ENCODE assay signal across 8 cellular contexts in the genomic region with DNA sequence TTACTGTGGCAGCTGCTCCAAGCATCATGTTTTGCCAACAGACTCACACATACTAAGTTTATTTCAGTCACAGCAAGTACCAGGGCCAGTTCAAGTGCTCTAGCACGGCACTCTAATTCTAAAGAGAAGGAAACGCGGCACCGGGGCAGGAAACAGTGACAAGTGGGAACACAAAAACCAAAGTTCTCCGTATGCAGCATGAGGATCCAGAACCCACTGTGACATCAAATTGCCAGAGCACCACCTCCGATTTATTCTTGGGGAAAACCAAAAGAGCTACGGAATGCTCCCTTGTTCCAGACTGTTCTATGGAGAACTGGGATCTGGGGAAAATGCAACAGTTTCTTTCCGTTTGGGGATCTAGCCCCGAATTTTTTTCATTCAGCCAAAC. TPM values are rescaled to one million over a fixed set of nuclear protein-coding genes. Genes with fewer than 3 reads are reported as not detected.
DNase-seq lines count a peak whose midpoint lies in the region; ATAC-seq, FAIRE-seq and TF ChIP-seq lines count a peak whose summit lies in the region.

No MANE protein-coding gene starts in this region.

- H3K9me3 ChIP-seq in adipocyte (ENCODE audit: control insufficient read depth, low read length) (no peaks in the 10 kb centered on the region), keratinocyte (ENCODE audit: control insufficient read depth, low read depth, low read length) (no peaks in the 10 kb centered on the region), subcutaneous abdominal adipose tissue (ENCODE audit: control insufficient read depth in 5 of 5, low read length in 5 of 5) (no peaks in the 10 kb centered on the region)

- H3K36me3 ChIP-seq in GM06990 (ENCODE audit: control insufficient read depth, insufficient read depth, low read length) (no peaks in the 10 kb centered on the region), adipocyte (ENCODE audit: control insufficient read depth, insufficient read depth, low read length, severe bottlenecking) (no peaks in the 10 kb centered on the region), keratinocyte (ENCODE audit: control insufficient read depth in 2 of 2, extremely low read depth in 1 of 2, insufficient read depth in 2 of 2, low read length in 2 of 2) (no peaks in the 10 kb centered on the region), subcutaneous abdominal adipose tissue (ENCODE audit: control insufficient read depth in 5 of 5, insufficient read depth in 5 of 5, low read length in 5 of 5) (peaks cover 0 to 6% (median 0%) of the 10 kb centered on the region in 5 donors)

- no peaks in the 10 kb centered on the region for H3K27me3 ChIP-seq in GM06990 (replicated peaks; ENCODE audit: control insufficient read depth, insufficient read depth, low read length)
- peaks cover 6% of the 10 kb centered on the region for H3K27me3 ChIP-seq in adipocyte (replicated peaks; ENCODE audit: control insufficient read depth, insufficient read depth, low read length)
- no peaks in the 10 kb centered on the region for H3K27me3 ChIP-seq in keratinocyte (ENCODE audit: control insufficient read depth, extremely low read depth, insufficient read depth, low read length)
- no peaks in the 10 kb centered on the region for H3K27me3 ChIP-seq in subcutaneous abdominal adipose tissue (ENCODE audit: control insufficient read depth in 5 of 5, insufficient read depth in 4 of 5, low read length in 5 of 5)

- dilution Hi-C loops in keratinocyte (cut with MboI; ENCODE audit: extremely low pct_ligation_motif_present, low sequenced_read_pairs) = no loop called here

- H3K79me2 ChIP-seq in keratinocyte (ENCODE audit: control insufficient read depth, insufficient read depth, low read length) = no peaks in the 10 kb centered on the region

- TF ChIP-seq CTCF in GM06990 (IDR thresholded peaks at IDR 0.05; ENCODE audit: insufficient read depth, low read length, poor library complexity, severe bottlenecking) (no peak), keratinocyte (optimal IDR thresholded peaks at IDR 0.05 in 1 of 3, IDR thresholded peaks at IDR 0.05 in 1 of 3, conservative IDR thresholded peaks at IDR 0.05 in 1 of 3; ENCODE audit: extremely low read depth in 1 of 3, insufficient read depth in 2 of 3, low read length in 3 of 3) (no peak)

- H3K4me2 ChIP-seq in keratinocyte (ENCODE audit: control insufficient read depth, extremely low read depth, insufficient read depth, low read depth, low read length) = peak overlapping the region; percentile 90

- H3K9me1 ChIP-seq in keratinocyte (ENCODE audit: control insufficient read depth, extremely low read depth, insufficient read depth, low read length) = no peaks in the 10 kb centered on the region

- peak overlapping the region; percentile 78 for H2AFZ ChIP-seq in keratinocyte (ENCODE audit: control insufficient read depth, low read length)

- H3K9ac ChIP-seq in adipocyte (ENCODE audit: low read length) (peak overlapping the region; percentile 86), keratinocyte (ENCODE audit: control insufficient read depth, extremely low read depth, insufficient read depth, low read length) (peak overlapping the region; percentile 84), subcutaneous abdominal adipose tissue (ENCODE audit: low read length in 5 of 5) (peak overlapping the region in 4 of 5 donors; percentile 64 to 79 (median 72))

- FAIRE-seq in keratinocyte (lab: Jason Lieb, UNC) = no peak

- H3K4me3 ChIP-seq in GM06990 (replicated peaks; ENCODE audit: low read depth, low read length) = peak overlapping the region; percentile 79
- peak overlapping the region; percentile 82 for H3K4me3 ChIP-seq in adipocyte (ENCODE audit: low read length)
- H3K4me3 ChIP-seq in keratinocyte (ENCODE audit: control insufficient read depth in 2 of 3, extremely low read depth in 1 of 3, insufficient read depth in 2 of 3, low read depth in 1 of 3, low read length in 3 of 3) = peak overlapping the region; percentile 59 to 78 (median 65)
- peak overlapping the region; percentile 60 to 85 (median 82) for H3K4me3 ChIP-seq in subcutaneous abdominal adipose tissue (ENCODE audit: low read depth in 1 of 5, low read length in 5 of 5)

- H3K27ac ChIP-seq in keratinocyte (ENCODE audit: control insufficient read depth, insufficient read depth, low read length) (no peak overlapping the region), subcutaneous abdominal adipose tissue (ENCODE audit: low read depth, low read length) (peak overlapping the region; percentile 62)

- DNase-seq in GM06990 (ENCODE audit: extremely low read depth, insufficient read length) (no peak), KG1 (lab: John Stamatoyannopoulos, UW) (peak; percentile 66), adipocyte (ENCODE audit: low read depth) (peak; percentile 28), keratinocyte (ENCODE audit: low read depth, low spot score) (no peak), COR-L47 (lab: John Stamatoyannopoulos, UW) (no peak)

- H3K4me1 ChIP-seq in adipocyte (ENCODE audit: control insufficient read depth, insufficient read depth, low read length) (peaks cover 35% of the 10 kb centered on the region), keratinocyte (ENCODE audit: control insufficient read depth, extremely low read depth, insufficient read depth, low read length) (peaks cover 37% of the 10 kb centered on the region), subcutaneous abdominal adipose tissue (ENCODE audit: control insufficient read depth in 5 of 5, insufficient read depth in 5 of 5, low read length in 5 of 5) (peaks cover 2 to 41% (median 32%) of the 10 kb centered on the region in 5 donors)

- ATAC-seq in GM21576 (IDR thresholded peaks at IDR 0.05; ENCODE audit: unreplicated experiment) (peak; percentile 3), SK-N-SH treated with all-trans-retinoic acid at 6 μM for 48 hours (no peak)

- no peaks in the 10 kb centered on the region for H4K20me1 ChIP-seq in keratinocyte (ENCODE audit: control insufficient read depth, extremely low read depth, insufficient read depth, low read length)

TF ChIP-seq in SK-N-SH treated with all-trans-retinoic acid at 6 μM for 48 hours, 23 proteins besides CTCF, POLR2A, EP300 and RAD21:
- TF ChIP-seq, protein P1, sequence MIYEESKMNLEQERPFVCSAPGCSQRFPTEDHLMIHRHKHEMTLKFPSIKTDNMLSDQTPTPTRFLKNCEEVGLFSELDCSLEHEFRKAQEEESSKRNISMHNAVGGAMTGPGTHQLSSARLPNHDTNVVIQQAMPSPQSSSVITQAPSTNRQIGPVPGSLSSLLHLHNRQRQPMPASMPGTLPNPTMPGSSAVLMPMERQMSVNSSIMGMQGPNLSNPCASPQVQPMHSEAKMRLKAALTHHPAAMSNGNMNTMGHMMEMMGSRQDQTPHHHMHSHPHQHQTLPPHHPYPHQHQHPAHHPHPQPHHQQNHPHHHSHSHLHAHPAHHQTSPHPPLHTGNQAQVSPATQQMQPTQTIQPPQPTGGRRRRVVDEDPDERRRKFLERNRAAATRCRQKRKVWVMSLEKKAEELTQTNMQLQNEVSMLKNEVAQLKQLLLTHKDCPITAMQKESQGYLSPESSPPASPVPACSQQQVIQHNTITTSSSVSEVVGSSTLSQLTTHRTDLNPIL (CRISPR knock-in tag; IDR thresholded peaks at IDR 0.05; ENCODE audit: low read depth) = no peak
- no peak for TF ChIP-seq SNAI2 (CRISPR knock-in tag; IDR thresholded peaks at IDR 0.05)
- no peak for TF ChIP-seq ISL1 (CRISPR knock-in tag; IDR thresholded peaks at IDR 0.05)
- no peak for TF ChIP-seq GLIS3 (CRISPR knock-in tag; IDR thresholded peaks at IDR 0.05)
- TF ChIP-seq RARB (CRISPR knock-in tag; IDR thresholded peaks at IDR 0.05) = no peak
- TF ChIP-seq ARNTL (CRISPR knock-in tag; IDR thresholded peaks at IDR 0.05; ENCODE audit: borderline replicate concordance, low read depth) = no peak
- no peak for TF ChIP-seq OSR1 (CRISPR knock-in tag; IDR thresholded peaks at IDR 0.05)
- no peak for TF ChIP-seq ZNF565 (CRISPR knock-in tag; conservative IDR thresholded peaks at IDR 0.05; ENCODE audit: low read depth)
- no peak for TF ChIP-seq ZNF8 (CRISPR knock-in tag; IDR thresholded peaks at IDR 0.05)
- no peak for TF ChIP-seq PATZ1 (CRISPR knock-in tag; IDR thresholded peaks at IDR 0.05; ENCODE audit: borderline replicate concordance)
- no peak for TF ChIP-seq ZC3H10 (CRISPR knock-in tag; IDR thresholded peaks at IDR 0.05)

RNA-seq across cellular contexts. Expression of gene PTER, which starts 0.4 kb away (rescaled TPM):
- 6.1 to 10.1 TPM (median 8.8 TPM) in 3 replicates for polyA plus RNA-seq in keratinocyte
- polyA plus RNA-seq in keratinocyte (2011; ENCODE audit: low read depth) = 7.3 TPM
- polyA plus RNA-seq in keratinocyte (2011; cell fraction: cytosol; rRNA removed) = 4.7 and 9.3 TPM in 2 replicates
- polyA plus RNA-seq in keratinocyte (2011; cell fraction: nucleus; rRNA removed) = 8.5 and 9.2 TPM in 2 replicates
- polyA plus RNA-seq in keratinocyte (2012; ENCODE audit: low replicate concordance) = 5.6 and 7.3 TPM in 2 replicates
- polyA minus RNA-seq in keratinocyte = 3.0 to 13.1 TPM (median 8.4 TPM) in 3 replicates
- 4.2 TPM for polyA minus RNA-seq in keratinocyte (2011; cell fraction: cytosol; rRNA and poly(A)+ RNA removed)
- polyA minus RNA-seq in keratinocyte (2011; cell fraction: nucleus; rRNA and poly(A)+ RNA removed) = 5.6 and 8.4 TPM in 2 replicates

Comparison
In these comparisons a context has a peak if more than half of its experiments do, and no peak if none do; other contexts are left out.
1. DNase-seq: peak in KG1 (single experiment) and adipocyte (single experiment); none in GM06990 (single experiment), keratinocyte (single experiment) and COR-L47 (single experiment).
2. Peak in every context shown above with its lines, with median percentiles within 50 percentile points of each other: H3K4me3 ChIP-seq and H3K9ac ChIP-seq.